Comparison of ENCODE assay signal across 9 cellular contexts in the genomic region with DNA sequence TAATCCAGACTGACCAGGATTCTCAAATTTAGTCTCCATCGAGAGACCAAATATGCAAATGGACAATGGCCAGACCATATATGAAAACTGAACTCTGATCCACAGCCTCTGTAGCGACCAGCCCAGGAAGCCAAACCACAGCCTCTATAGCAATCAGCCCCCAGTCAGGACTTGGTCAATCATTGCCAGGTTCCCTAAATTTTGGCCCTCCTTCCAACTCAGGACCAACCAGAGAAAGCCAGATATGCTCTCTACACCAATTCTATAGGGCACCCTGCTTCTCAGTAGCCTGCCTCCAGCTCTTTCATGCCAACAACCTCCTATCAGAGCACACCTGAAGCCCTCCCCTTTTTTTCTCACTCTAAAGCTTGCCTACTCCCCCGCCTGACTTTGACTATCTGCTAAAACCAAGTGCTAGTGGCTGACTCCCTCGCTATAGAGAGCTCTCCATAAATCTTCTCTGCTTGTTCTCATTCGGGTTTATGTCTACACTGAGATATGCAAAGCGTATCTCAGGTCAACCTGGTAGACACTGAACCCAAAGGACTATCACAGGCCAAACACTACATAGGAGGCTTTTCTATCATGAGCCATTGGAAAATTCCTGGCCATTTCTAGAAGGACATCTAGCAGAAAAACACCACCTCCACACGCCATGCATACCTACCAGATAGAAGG.
DNase-seq lines count a peak whose midpoint lies in the region; ATAC-seq and TF ChIP-seq lines count a peak whose summit lies in the region.
"Had no signal": no experiment of that assay in that cellular context is flagged by ENCODE, and none has a peak within 500 bp of the region (broad histone marks: within the 10 kb centered on the region; RNA-seq: fewer than 3 reads in every experiment).

No MANE protein-coding gene starts in this region.

- no peaks in the 10 kb centered on the region for H3K79me2 ChIP-seq in GM23248 (ENCODE audit: insufficient read depth)

- no peaks in the 10 kb centered on the region for H3K36me3 ChIP-seq in body of pancreas (replicated peaks in 1 of 2; ENCODE audit: insufficient read depth in 1 of 2, low read depth in 2 of 2)
- H3K36me3 ChIP-seq in testis (ENCODE audit: low read depth, missing control alignments) = no peaks in the 10 kb centered on the region
- no peaks in the 10 kb centered on the region for H3K36me3 ChIP-seq in gastrocnemius medialis
- no peaks in the 10 kb centered on the region for H3K36me3 ChIP-seq in GM23248 (ENCODE audit: low read depth)
- H3K36me3 ChIP-seq: neutrophil had no signal

- H3K9me2 ChIP-seq in GM23248 (ENCODE audit: insufficient read depth) = no peaks in the 10 kb centered on the region

- in situ Hi-C loops in gastrocnemius medialis (cut with MboI; ENCODE audit: low sequenced_read_pairs in 4 of 4) = no loop called here
- in situ Hi-C loops in GM23248 (cut with MboI) = no loop called here

- H3K27me3 ChIP-seq in body of pancreas = no peaks in the 10 kb centered on the region
- H3K27me3 ChIP-seq in testis = no peaks in the 10 kb centered on the region
- H3K27me3 ChIP-seq in gastrocnemius medialis = no peaks in the 10 kb centered on the region
- H3K27me3 ChIP-seq in GM23248 (replicated peaks; ENCODE audit: insufficient read depth) = no peaks in the 10 kb centered on the region
- H3K27me3 ChIP-seq: neutrophil had no signal

- ATAC-seq in GM21447 (IDR thresholded peaks at IDR 0.05; ENCODE audit: unreplicated experiment) = peak; percentile 56
- ATAC-seq in HG03521 (IDR thresholded peaks at IDR 0.05; ENCODE audit: unreplicated experiment) = peak; percentile 56
- peak; percentile 77 for ATAC-seq in body of pancreas
- no peak for ATAC-seq in gastrocnemius medialis

- H3K4me1 ChIP-seq in body of pancreas = peaks cover 65% of the 10 kb centered on the region
- peaks cover 3% of the 10 kb centered on the region for H3K4me1 ChIP-seq in testis
- H3K4me1 ChIP-seq in gastrocnemius medialis = no peaks in the 10 kb centered on the region
- H3K4me1 ChIP-seq in GM23248 (ENCODE audit: insufficient read depth) = peaks cover 12% of the 10 kb centered on the region

- no peak overlapping the region for H3K4me2 ChIP-seq in GM23248 (ENCODE audit: unreplicated experiment)

- H3K27ac ChIP-seq in body of pancreas (peak overlapping the region; percentile 88 to 94 (median 91)), testis (no peak overlapping the region), gastrocnemius medialis (no peak overlapping the region), GM23248 (no peak overlapping the region)
- H3K27ac ChIP-seq: neutrophil had no signal

- peaks cover 6% of the 10 kb centered on the region; the same call in 1 of the 2 replicates for H3F3A ChIP-seq in GM23248 (ENCODE audit: insufficient read depth)

- TF ChIP-seq POLR2A in body of pancreas (IDR thresholded peaks at IDR 0.05) = peak; percentile 29 to 92 (median 86)
- no peak for TF ChIP-seq POLR2A in testis (IDR thresholded peaks at IDR 0.05)
- TF ChIP-seq POLR2A in gastrocnemius medialis (IDR thresholded peaks at IDR 0.05) = no peak

- TF ChIP-seq CTCF in GM12875 (IDR thresholded peaks at IDR 0.05; ENCODE audit: borderline replicate concordance, insufficient read depth, low read depth, low read length) = no peak
- peak in 1 of 7 experiments; percentile 11 for TF ChIP-seq CTCF in body of pancreas (IDR thresholded peaks at IDR 0.05)
- no peak for TF ChIP-seq CTCF in testis (IDR thresholded peaks at IDR 0.05)
- no peak for TF ChIP-seq CTCF in gastrocnemius medialis (IDR thresholded peaks at IDR 0.05 in 4 of 5, conservative IDR thresholded peaks at IDR 0.05 in 1 of 5)

- no peak overlapping the region for H3K9ac ChIP-seq in GM23248

- peak overlapping the region; percentile 40 for H3K4me3 ChIP-seq in GM12875 (ENCODE audit: low read depth, low read length)
- H3K4me3 ChIP-seq in body of pancreas = no peak overlapping the region
- H3K4me3 ChIP-seq in testis = no peak overlapping the region
- H3K4me3 ChIP-seq in gastrocnemius medialis = no peak overlapping the region
- no peak overlapping the region for H3K4me3 ChIP-seq in GM23248

- no peaks in the 10 kb centered on the region for H4K20me1 ChIP-seq in GM23248 (ENCODE audit: insufficient read depth)

- WGBS in body of pancreas, 2 donors = 37 to 39% methylated on average over 7 of the region's 7 CpGs
- 86% methylated on average over 7 of the region's 7 CpGs for WGBS in testis, 2 donors
- WGBS in GM23248 (ENCODE audit: low coverage in 1 of 2, low lambda C conversion rate in 2 of 2, missing lambda C conversion rate in 2 of 2), 2 experiments = 90 to 94% methylated on average over 7 of the region's 7 CpGs

- DNase-seq in body of pancreas = peak; percentile 78 to 93 (median 86)
- DNase-seq in testis = no peak
- no peak for DNase-seq in gastrocnemius medialis
- DNase-seq in DMS 273 treated with DMSO at 0.1 percent for 48 hours (lab: John Stamatoyannopoulos, UW) = no peak
- DNase-seq in GM23248 = no peak

- H2AFZ ChIP-seq in GM23248 = no peak overlapping the region

- intact Hi-C loops in body of pancreas (cut with DNase I) (no loop called here), testis (cut with DNase I; ENCODE audit: low total_unique reads) (no loop called here), gastrocnemius medialis (cut with DNase I; ENCODE audit: low total_unique reads) (no loop called here)

- H3K9me3 ChIP-seq in body of pancreas (no peaks in the 10 kb centered on the region), testis (no peaks in the 10 kb centered on the region), gastrocnemius medialis (no peaks in the 10 kb centered on the region), GM23248 (ENCODE audit: low read depth) (no peaks in the 10 kb centered on the region)
- H3K9me3 ChIP-seq: neutrophil had no signal

Comparison
In these comparisons a context has a peak if more than half of its experiments do, and no peak if none do; other contexts are left out.
1. ATAC-seq: peak in GM21447 (single experiment), HG03521 (single experiment) and body of pancreas (single experiment); none in gastrocnemius medialis (0 of 2).
2. DNase-seq: peak in body of pancreas (4 of 4); none in testis (single experiment), gastrocnemius medialis (0 of 2), DMS 273 treated with DMSO at 0.1 percent for 48 hours (single experiment) and GM23248 (single experiment).
3. H3K27ac ChIP-seq: peak in body of pancreas (4 of 4); none in testis (0 of 2), gastrocnemius medialis (0 of 4) and GM23248 (single experiment).
4. POLR2A ChIP-seq: peak in body of pancreas (3 of 3); none in testis (single experiment) and gastrocnemius medialis (0 of 2).